In the genomic region with DNA sequence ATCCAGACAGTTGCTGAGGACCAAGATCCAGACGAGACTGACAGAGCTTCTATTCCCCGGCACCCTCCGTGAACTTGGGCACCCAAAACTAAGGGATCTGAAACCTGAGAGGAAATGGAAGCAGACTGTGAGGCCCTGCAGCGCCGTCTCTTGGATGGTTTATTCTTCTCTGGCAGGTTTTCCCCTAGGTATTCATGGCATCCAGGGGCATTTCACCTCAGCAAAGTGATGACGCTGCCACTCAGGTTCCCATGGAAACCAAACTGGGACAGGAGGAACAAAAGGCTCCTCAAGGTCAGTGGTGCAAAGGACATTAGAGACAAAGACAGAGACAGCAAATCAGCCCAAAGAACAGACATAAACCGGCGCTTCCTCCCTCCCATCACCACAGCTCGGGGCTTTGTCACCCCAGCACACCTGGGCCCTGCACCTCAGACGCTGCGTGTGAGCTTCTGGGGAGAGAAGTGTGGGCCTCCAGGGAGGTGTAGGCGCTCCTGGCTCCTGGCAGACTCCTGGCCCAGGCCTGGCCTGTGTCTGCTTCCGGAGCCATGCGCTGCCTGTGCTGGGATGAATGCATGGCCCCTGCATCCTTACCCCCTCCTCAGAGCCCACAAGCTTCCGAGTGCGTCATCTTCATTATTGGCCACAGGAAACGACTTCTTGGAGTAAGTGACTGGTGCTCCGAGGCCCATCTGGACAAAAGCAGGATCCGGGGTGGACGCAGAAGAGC, we compare ENCODE assay signal across 1 cellular context.
TF ChIP-seq lines count a peak whose summit lies in the region.

No MANE protein-coding gene starts in this region.

TF ChIP-seq in K562, 482 proteins besides CTCF, POLR2A, EP300 and RAD21:
- peak; percentile 26; the same call in 1 of the 2 replicates for TF ChIP-seq RFX1 (IDR thresholded peaks at IDR 0.05)
- TF ChIP-seq, protein P1, sequence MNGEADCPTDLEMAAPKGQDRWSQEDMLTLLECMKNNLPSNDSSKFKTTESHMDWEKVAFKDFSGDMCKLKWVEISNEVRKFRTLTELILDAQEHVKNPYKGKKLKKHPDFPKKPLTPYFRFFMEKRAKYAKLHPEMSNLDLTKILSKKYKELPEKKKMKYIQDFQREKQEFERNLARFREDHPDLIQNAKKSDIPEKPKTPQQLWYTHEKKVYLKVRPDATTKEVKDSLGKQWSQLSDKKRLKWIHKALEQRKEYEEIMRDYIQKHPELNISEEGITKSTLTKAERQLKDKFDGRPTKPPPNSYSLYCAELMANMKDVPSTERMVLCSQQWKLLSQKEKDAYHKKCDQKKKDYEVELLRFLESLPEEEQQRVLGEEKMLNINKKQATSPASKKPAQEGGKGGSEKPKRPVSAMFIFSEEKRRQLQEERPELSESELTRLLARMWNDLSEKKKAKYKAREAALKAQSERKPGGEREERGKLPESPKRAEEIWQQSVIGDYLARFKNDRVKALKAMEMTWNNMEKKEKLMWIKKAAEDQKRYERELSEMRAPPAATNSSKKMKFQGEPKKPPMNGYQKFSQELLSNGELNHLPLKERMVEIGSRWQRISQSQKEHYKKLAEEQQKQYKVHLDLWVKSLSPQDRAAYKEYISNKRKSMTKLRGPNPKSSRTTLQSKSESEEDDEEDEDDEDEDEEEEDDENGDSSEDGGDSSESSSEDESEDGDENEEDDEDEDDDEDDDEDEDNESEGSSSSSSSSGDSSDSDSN (IDR thresholded peaks at IDR 0.05; ENCODE audit: borderline replicate concordance in 1 of 2, low read depth in 2 of 2, low read length in 2 of 2): no peak
